ENCODE assay signal across 19 cellular contexts in the genomic region with DNA sequence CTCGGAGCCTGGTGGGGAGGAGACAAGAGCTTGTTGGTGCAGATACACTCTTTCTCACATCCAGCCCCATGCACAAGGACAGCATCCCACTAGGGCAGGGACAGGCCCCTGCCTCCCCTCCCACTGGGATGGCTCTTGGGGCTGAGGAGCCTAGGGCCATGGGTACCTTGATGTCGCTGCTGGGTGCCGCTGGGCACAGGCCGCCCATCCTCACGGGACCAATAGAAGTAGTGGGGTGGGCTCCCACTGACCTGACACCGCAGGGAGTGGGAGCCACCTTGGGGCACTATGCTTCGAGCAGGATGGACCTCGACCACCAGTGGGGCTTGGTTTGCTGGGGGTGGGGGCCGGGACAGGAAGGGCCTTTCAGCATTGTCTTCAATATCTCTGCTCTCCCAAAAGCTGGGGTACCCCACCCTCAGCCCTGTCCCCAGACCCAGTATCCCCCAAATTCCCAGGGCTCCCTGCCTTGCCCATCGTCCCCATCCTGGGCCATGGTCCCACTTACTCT. TPM values are rescaled to one million over a fixed set of nuclear protein-coding genes. Genes with fewer than 3 reads are reported as not detected.
DNase-seq lines count a peak whose midpoint lies in the region; ATAC-seq and TF ChIP-seq lines count a peak whose summit lies in the region.
"Had no signal": no experiment of that assay in that cellular context is flagged by ENCODE, and none has a peak within 500 bp of the region (broad histone marks: within the 10 kb centered on the region; RNA-seq: fewer than 3 reads in every experiment).

No MANE protein-coding gene starts in this region.

- ATAC-seq in gastroesophageal sphincter (no peak), GM19395 (IDR thresholded peaks at IDR 0.05; ENCODE audit: unreplicated experiment) (no peak), HG03196 (IDR thresholded peaks at IDR 0.05; ENCODE audit: unreplicated experiment) (no peak)
- no peak for ATAC-seq in stimulated activated effector memory CD8-positive, alpha-beta T cell treated with anti-CD3 and anti-CD28 coated beads, Interleukin-12 subunit alpha, Interleukin-12 subunit beta, amount 100 ng/mL, for 72 hours
- ATAC-seq: HCT116 had no signal

- no peak overlapping the region for H3K56ac ChIP-seq in mesendoderm (ENCODE audit: low read length)

- no peaks in the 10 kb centered on the region for H3K27me3 ChIP-seq in gastroesophageal sphincter
- no peaks in the 10 kb centered on the region for H3K27me3 ChIP-seq in mesendoderm (ENCODE audit: insufficient read depth, low read length, poor library complexity)
- H3K27me3 ChIP-seq: BLaER1 had no signal

- peak overlapping the region; percentile 24 for H3K27ac Mint-ChIP-seq in Calu3 (ENCODE audit: unreplicated experiment)
- H3K27ac Mint-ChIP-seq in stimulated activated effector memory CD8-positive, alpha-beta T cell treated with anti-CD3 and anti-CD28 coated beads, Interleukin-12 subunit alpha, Interleukin-12 subunit beta, amount 100 ng/mL, for 72 hours, result no peak overlapping the region
- H3K27ac Mint-ChIP-seq: CD14-positive monocyte; CD4-positive, alpha-beta memory T cell; HFFc6 had no signal

- H3K27ac ChIP-seq in gastroesophageal sphincter (peak overlapping the region in 3 of 4 donors; percentile 60 to 81 (median 71)), mesendoderm (ENCODE audit: low read depth, low read length) (peak overlapping the region; percentile 33)
- H3K27ac ChIP-seq: BLaER1 had no signal

- no peak overlapping the region for H3K4me3 Mint-ChIP-seq in Calu3 (ENCODE audit: low read depth, unreplicated experiment)
- H3K4me3 Mint-ChIP-seq in stimulated activated effector memory CD8-positive, alpha-beta T cell treated with anti-CD3 and anti-CD28 coated beads, Interleukin-12 subunit alpha, Interleukin-12 subunit beta, amount 100 ng/mL, for 72 hours, result no peak overlapping the region
- H3K4me3 Mint-ChIP-seq: CD14-positive monocyte; CD4-positive, alpha-beta memory T cell; HFFc6 had no signal

- WGBS in gastroesophageal sphincter (ENCODE audit: low coverage in 1 of 2), 2 donors, result no CpG with 5 or more reads among the region's 10 CpGs
- no CpG with 5 or more reads among the region's 10 CpGs for WGBS in mesendoderm (ENCODE audit: extremely low coverage, insufficient coverage, low lambda C conversion rate)

- CTCF ChIA-PET in Calu3 (lab: Charles Lee), result interaction anchor here (0.6 kb wide), 1 partner anchor 14 kb away, joined by 3 read pairs; no protein-coding TSS in a partner anchor

- TF ChIP-seq CTCF in Calu3 (IDR thresholded peaks at IDR 0.05; ENCODE audit: unreplicated experiment) (no peak), gastroesophageal sphincter (IDR thresholded peaks at IDR 0.05) (no peak)

- no peak overlapping the region for H4K5ac ChIP-seq in mesendoderm (ENCODE audit: low read length)

- no peaks in the 10 kb centered on the region for H3K9me3 ChIP-seq in gastroesophageal sphincter

- DNase-seq in Calu3, result no peak
- no peak for DNase-seq in mesendoderm
- DNase-seq in stimulated activated naive CD4-positive, alpha-beta T cell (lab: John Stamatoyannopoulos, UW), result no peak
- DNase-seq in stimulated activated effector memory CD8-positive, alpha-beta T cell treated with anti-CD3 and anti-CD28 coated beads, Interleukin-12 subunit alpha, Interleukin-12 subunit beta, amount 100 ng/mL, for 72 hours (ENCODE audit: low spot score in 2 of 2), result no peak
- DNase-seq: 8988T; CD4-positive, alpha-beta memory T cell; DMS 273 treated with DMSO at 0.1 percent for 48 hours; DMS53; DND-41; GOT3; H7; HFFc6 had no signal

- no peak overlapping the region for H3K4ac ChIP-seq in mesendoderm (ENCODE audit: low read depth, low read length)

- intact Hi-C loops in Calu3 (cut with micrococcal nuclease; ENCODE audit: unreplicated experiment), result no loop called here

- peaks cover 78% of the 10 kb centered on the region for H3K36me3 Mint-ChIP-seq in Calu3 (ENCODE audit: insufficient read depth, unreplicated experiment)
- H3K36me3 Mint-ChIP-seq in stimulated activated effector memory CD8-positive, alpha-beta T cell treated with anti-CD3 and anti-CD28 coated beads, Interleukin-12 subunit alpha, Interleukin-12 subunit beta, amount 100 ng/mL, for 72 hours, result no peaks in the 10 kb centered on the region
- H3K36me3 Mint-ChIP-seq: CD4-positive, alpha-beta memory T cell had no signal

- H3K9me3 Mint-ChIP-seq in Calu3 (ENCODE audit: low read depth, unreplicated experiment), result no peaks in the 10 kb centered on the region
- H3K9me3 Mint-ChIP-seq in stimulated activated effector memory CD8-positive, alpha-beta T cell treated with anti-CD3 and anti-CD28 coated beads, Interleukin-12 subunit alpha, Interleukin-12 subunit beta, amount 100 ng/mL, for 72 hours, result no peaks in the 10 kb centered on the region
- H3K9me3 Mint-ChIP-seq: CD4-positive, alpha-beta memory T cell; HFFc6 had no signal

- no peaks in the 10 kb centered on the region for H3K4me1 Mint-ChIP-seq in Calu3 (ENCODE audit: low read depth, unreplicated experiment)
- peaks cover 12% of the 10 kb centered on the region for H3K4me1 Mint-ChIP-seq in stimulated activated effector memory CD8-positive, alpha-beta T cell treated with anti-CD3 and anti-CD28 coated beads, Interleukin-12 subunit alpha, Interleukin-12 subunit beta, amount 100 ng/mL, for 72 hours

- H3K4me3 ChIP-seq in gastroesophageal sphincter (no peak overlapping the region), mesendoderm (ENCODE audit: low read length) (no peak overlapping the region)
- H3K4me3 ChIP-seq: BLaER1 had no signal

- H3K18ac ChIP-seq in mesendoderm (ENCODE audit: low read length), result no peak overlapping the region

- no peak overlapping the region for H3K4me2 ChIP-seq in mesendoderm (ENCODE audit: low read length)
- H3K4me2 ChIP-seq: BLaER1 had no signal

- H3K9ac ChIP-seq in mesendoderm (ENCODE audit: low read length), result no peak overlapping the region
- H3K9ac ChIP-seq: BLaER1 had no signal

- TF ChIP-seq POLR2A in gastroesophageal sphincter (IDR thresholded peaks at IDR 0.05), result no peak

- no peaks in the 10 kb centered on the region for H3K79me1 ChIP-seq in mesendoderm (ENCODE audit: low read length)

- no peak overlapping the region for H2AK5ac ChIP-seq in mesendoderm (ENCODE audit: low read length)

- H3K36me3 ChIP-seq in gastroesophageal sphincter (peaks cover 0 to 98% of the 10 kb centered on the region in 2 donors), mesendoderm (ENCODE audit: control insufficient read depth, insufficient read depth, low read length) (peaks cover 18% of the 10 kb centered on the region)

- no peaks in the 10 kb centered on the region for H3K27me3 Mint-ChIP-seq in Calu3 (ENCODE audit: unreplicated experiment)
- H3K27me3 Mint-ChIP-seq: CD4-positive, alpha-beta memory T cell had no signal

- no peaks in the 10 kb centered on the region for H3K79me2 ChIP-seq in mesendoderm (ENCODE audit: control insufficient read depth, insufficient read depth, low read length)

- no peak overlapping the region for H2BK15ac ChIP-seq in mesendoderm (replicated peaks; ENCODE audit: low read depth)

- no TSS peak for BruUV-seq in Calu3 (replicated peaks; lab: Mats Ljungman, UMichigan)

- no peak overlapping the region for H2BK5ac ChIP-seq in mesendoderm (ENCODE audit: low read length)

- TF ChIP-seq EP300 in gastroesophageal sphincter (IDR thresholded peaks at IDR 0.05), result no peak

- peaks cover 0 to 21% (median 0%) of the 10 kb centered on the region in 3 donors for H3K4me1 ChIP-seq in gastroesophageal sphincter
- H3K4me1 ChIP-seq in mesendoderm (ENCODE audit: control insufficient read depth, low read depth, low read length), result no peaks in the 10 kb centered on the region
- H3K4me1 ChIP-seq: BLaER1 had no signal

- H2BK120ac ChIP-seq in mesendoderm (ENCODE audit: low read depth, low read length), result no peak overlapping the region

- no peak overlapping the region for H4K8ac ChIP-seq in mesendoderm (ENCODE audit: low read depth, low read length)

- no peak overlapping the region for H3K23ac ChIP-seq in mesendoderm (ENCODE audit: low read length)

RNA-seq across cellular contexts. Expression of a gene that starts 47.7 kb away (rescaled TPM):
- 0.12 TPM in 1 of 2 replicates, not detected in the other for total RNA-seq in Calu3 (2022)
- under 1 TPM in 1 of 4 donors, not detected in 3; 0.08 TPM for total RNA-seq in gastroesophageal sphincter
- polyA plus RNA-seq in mesendoderm (2013, experiment 1 of 2), result 0.31 TPM
- 0.39 TPM for polyA plus RNA-seq in mesendoderm (2013, experiment 2 of 2)
- total RNA-seq: A673; CD4-positive, alpha-beta memory T cell had no signal
- polyA plus RNA-seq: CD14-positive monocyte; CD4-positive, alpha-beta memory T cell had no signal
